ENCODE assay signal across 1 cellular context in the genomic region with DNA sequence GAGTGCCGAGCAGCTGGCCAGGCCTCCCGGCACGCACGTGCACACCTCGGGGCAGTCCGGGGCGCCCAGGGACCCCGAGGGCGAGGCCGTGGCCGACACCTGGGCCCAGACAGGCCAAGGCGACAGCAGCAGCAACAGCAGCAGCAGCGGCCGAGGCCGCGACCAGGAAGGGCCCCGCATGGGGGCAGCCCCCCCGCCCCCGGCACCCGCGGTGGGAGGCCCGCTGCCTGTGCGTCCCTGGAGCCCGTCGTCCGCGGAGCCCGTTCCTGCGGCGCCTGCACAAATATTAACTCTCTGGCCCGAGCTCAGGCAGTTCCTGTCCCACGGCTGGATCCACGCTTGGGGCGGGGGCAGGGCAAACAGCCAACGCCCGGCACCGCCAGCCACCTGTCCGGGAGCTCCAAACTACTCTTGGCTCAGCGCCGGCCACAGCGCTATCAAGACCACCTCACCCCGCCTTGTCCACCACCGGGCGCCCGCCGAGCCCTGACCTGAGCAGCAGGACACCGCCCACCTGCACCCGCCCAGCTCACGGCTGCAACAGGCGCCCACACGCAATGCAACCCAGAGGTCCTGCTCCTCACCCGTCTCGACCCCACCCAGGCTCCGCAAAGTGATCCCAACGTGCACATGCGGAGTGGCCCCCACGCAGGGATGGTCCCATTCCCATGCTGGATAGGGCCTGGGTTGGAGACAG.
TF ChIP-seq lines count a peak whose summit lies in the region.

A gene with protein sequence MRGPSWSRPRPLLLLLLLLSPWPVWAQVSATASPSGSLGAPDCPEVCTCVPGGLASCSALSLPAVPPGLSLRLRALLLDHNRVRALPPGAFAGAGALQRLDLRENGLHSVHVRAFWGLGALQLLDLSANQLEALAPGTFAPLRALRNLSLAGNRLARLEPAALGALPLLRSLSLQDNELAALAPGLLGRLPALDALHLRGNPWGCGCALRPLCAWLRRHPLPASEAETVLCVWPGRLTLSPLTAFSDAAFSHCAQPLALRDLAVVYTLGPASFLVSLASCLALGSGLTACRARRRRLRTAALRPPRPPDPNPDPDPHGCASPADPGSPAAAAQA (minus strand): TSS at position 288 of the 697 bp plus-strand sequence. CDS start 108 bp downstream, at position 180.

TF ChIP-seq in HCT116, 20 proteins besides CTCF, POLR2A, EP300 and RAD21 (continued from another document):
- TF ChIP-seq, protein P1, sequence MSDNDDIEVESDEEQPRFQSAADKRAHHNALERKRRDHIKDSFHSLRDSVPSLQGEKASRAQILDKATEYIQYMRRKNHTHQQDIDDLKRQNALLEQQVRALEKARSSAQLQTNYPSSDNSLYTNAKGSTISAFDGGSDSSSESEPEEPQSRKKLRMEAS (IDR thresholded peaks at IDR 0.05), result no peak
- no peak for TF ChIP-seq FOSL1 (IDR thresholded peaks at IDR 0.05; ENCODE audit: low read depth)
- no peak for TF ChIP-seq POLR2AphosphoS5 (IDR thresholded peaks at IDR 0.05; ENCODE audit: low read depth, low read length)
- no peak for TF ChIP-seq EGR1 (IDR thresholded peaks at IDR 0.05; ENCODE audit: low read depth)
- TF ChIP-seq, protein P2, sequence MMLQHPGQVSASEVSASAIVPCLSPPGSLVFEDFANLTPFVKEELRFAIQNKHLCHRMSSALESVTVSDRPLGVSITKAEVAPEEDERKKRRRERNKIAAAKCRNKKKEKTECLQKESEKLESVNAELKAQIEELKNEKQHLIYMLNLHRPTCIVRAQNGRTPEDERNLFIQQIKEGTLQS (IDR thresholded peaks at IDR 0.05), result no peak
- TF ChIP-seq EZH2 (IDR thresholded peaks at IDR 0.05), result no peak
- no peak for TF ChIP-seq CBX3 (IDR thresholded peaks at IDR 0.05; ENCODE audit: low read depth)
